In the genomic region with DNA sequence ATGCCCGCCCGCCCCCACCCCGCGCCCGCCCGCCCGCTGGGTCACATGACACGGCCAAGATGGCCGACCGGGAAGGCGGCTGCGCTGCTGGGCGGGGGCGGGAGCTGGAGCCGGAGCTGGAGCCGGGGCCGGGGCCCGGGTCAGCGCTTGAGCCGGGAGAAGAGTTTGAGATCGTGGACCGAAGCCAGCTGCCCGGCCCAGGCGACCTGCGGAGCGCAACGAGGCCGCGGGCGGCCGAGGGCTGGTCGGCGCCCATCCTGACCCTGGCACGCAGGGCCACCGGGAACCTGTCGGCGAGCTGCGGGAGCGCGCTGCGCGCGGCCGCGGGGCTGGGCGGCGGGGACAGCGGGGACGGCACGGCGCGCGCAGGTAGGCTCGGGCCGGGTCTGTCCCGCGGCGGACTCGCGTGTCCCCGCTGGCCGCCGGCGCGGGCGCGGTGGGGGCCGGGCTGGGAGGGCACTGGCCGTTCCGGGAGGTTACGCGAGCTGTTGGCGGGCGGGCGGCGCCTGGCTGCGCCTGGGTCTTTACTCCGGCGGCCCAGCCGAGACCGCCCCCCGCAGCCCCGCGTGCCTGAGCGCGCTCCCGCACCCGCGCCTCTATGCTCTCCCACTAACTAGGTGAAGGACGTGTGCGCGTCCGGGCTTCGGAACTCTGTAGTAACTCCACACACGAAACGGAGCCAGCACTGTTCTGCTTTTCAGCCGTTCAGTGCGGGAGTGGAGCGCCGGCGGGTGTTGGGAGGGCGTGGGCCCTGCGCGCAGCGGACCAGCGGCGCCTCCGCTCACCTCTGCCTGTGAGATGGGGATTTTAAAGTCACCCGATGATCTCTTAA, we compare ENCODE assay signal across 8 cellular contexts. TPM values are rescaled to one million over a fixed set of nuclear protein-coding genes. Genes with fewer than 3 reads are reported as not detected.
A peak's percentile ranks its signal among the peaks of the same experiment; 100 is the strongest.
DNase-seq lines count a peak whose midpoint lies in the region; ATAC-seq and TF ChIP-seq lines count a peak whose summit lies in the region.

A gene with protein sequence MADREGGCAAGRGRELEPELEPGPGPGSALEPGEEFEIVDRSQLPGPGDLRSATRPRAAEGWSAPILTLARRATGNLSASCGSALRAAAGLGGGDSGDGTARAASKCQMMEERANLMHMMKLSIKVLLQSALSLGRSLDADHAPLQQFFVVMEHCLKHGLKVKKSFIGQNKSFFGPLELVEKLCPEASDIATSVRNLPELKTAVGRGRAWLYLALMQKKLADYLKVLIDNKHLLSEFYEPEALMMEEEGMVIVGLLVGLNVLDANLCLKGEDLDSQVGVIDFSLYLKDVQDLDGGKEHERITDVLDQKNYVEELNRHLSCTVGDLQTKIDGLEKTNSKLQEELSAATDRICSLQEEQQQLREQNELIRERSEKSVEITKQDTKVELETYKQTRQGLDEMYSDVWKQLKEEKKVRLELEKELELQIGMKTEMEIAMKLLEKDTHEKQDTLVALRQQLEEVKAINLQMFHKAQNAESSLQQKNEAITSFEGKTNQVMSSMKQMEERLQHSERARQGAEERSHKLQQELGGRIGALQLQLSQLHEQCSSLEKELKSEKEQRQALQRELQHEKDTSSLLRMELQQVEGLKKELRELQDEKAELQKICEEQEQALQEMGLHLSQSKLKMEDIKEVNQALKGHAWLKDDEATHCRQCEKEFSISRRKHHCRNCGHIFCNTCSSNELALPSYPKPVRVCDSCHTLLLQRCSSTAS (plus strand): TSS at position 44 of the 832 bp plus-strand sequence. CDS start 16 bp downstream, at position 60.

- H3K36me3 ChIP-seq in HUES64 (ENCODE audit: insufficient read depth, low read length): no peaks in the 10 kb centered on the region; the same call in 1 of the 2 replicates
- peaks cover 0 to 18% of the 10 kb centered on the region in 2 donors for H3K36me3 ChIP-seq in neuronal stem cell (replicated peaks in 1 of 2; ENCODE audit: control insufficient read depth in 2 of 2, insufficient read depth in 2 of 2, low read length in 2 of 2)
- no peaks in the 10 kb centered on the region for H3K36me3 ChIP-seq in subcutaneous abdominal adipose tissue (ENCODE audit: control insufficient read depth in 5 of 5, insufficient read depth in 5 of 5, low read length in 5 of 5)

- H2BK5ac ChIP-seq in neuronal stem cell (ENCODE audit: low read length): peak within 1 kb of the TSS; percentile 95

- peak within 1 kb of the TSS; percentile 77 for H4K91ac ChIP-seq in neuronal stem cell (ENCODE audit: low read depth, low read length, poor library complexity)

- H4K8ac ChIP-seq in neuronal stem cell (ENCODE audit: low read depth, low read length): no peak within 1 kb of the TSS

- WGBS in HUES64: under 1% methylated on average over 108 of the region's 109 CpGs
- WGBS in neuronal stem cell (ENCODE audit: extremely low coverage in 2 of 2, insufficient read length in 2 of 2, insufficient replicate concordance in 1 of 2), 2 donors: no CpG with 5 or more reads among the region's 109 CpGs

- H3K27me3 ChIP-seq in HUES64 (ENCODE audit: insufficient read depth, low read length) (no peaks in the 10 kb centered on the region), foreskin keratinocyte (no peaks in the 10 kb centered on the region), neuronal stem cell (ENCODE audit: control insufficient read depth in 3 of 3, insufficient read depth in 3 of 3, low read depth in 1 of 3, low read length in 3 of 3) (no peaks in the 10 kb centered on the region), subcutaneous abdominal adipose tissue (ENCODE audit: control insufficient read depth in 5 of 5, insufficient read depth in 4 of 5, low read length in 5 of 5) (no peaks in the 10 kb centered on the region)

- peak within 1 kb of the TSS; percentile 94 for H3K23ac ChIP-seq in neuronal stem cell (ENCODE audit: low read depth, low read length, poor library complexity)

- TF ChIP-seq POLR2A in Raji (IDR thresholded peaks at IDR 0.05; ENCODE audit: insufficient read depth, low read depth, low read length): peak; percentile 77

- H3K79me1 ChIP-seq in neuronal stem cell (ENCODE audit: low read depth, low read length): peaks cover 2% of the 10 kb centered on the region

- peaks cover 14% of the 10 kb centered on the region; the same call in 1 of the 2 replicates for H3K4me1 ChIP-seq in HUES64 (ENCODE audit: insufficient read depth, low read length)
- peaks cover 12% of the 10 kb centered on the region for H3K4me1 ChIP-seq in foreskin keratinocyte
- peaks cover 3 to 5% of the 10 kb centered on the region in 2 donors for H3K4me1 ChIP-seq in neuronal stem cell (ENCODE audit: control insufficient read depth in 2 of 2, insufficient read depth in 1 of 2, low read depth in 1 of 2, low read length in 2 of 2)
- peaks cover 7 to 39% (median 33%) of the 10 kb centered on the region in 5 donors for H3K4me1 ChIP-seq in subcutaneous abdominal adipose tissue (ENCODE audit: control insufficient read depth in 5 of 5, insufficient read depth in 5 of 5, low read length in 5 of 5)

- peak within 1 kb of the TSS; percentile 65 for H2BK15ac ChIP-seq in neuronal stem cell (ENCODE audit: low read length)

- peak within 1 kb of the TSS; percentile 29 for H3K4ac ChIP-seq in neuronal stem cell (ENCODE audit: low read length)

- peak within 1 kb of the TSS; percentile 92 for H3K27ac ChIP-seq in HUES64 (ENCODE audit: low read depth, low read length)
- peak within 1 kb of the TSS; percentile 86 for H3K27ac ChIP-seq in foreskin keratinocyte
- H3K27ac ChIP-seq in neuronal stem cell (replicated peaks; ENCODE audit: low read length): peak within 1 kb of the TSS; percentile 95
- H3K27ac ChIP-seq in subcutaneous abdominal adipose tissue (ENCODE audit: low read depth, low read length): peak within 1 kb of the TSS; percentile 96

- peak within 1 kb of the TSS; percentile 54 for H3K4me2 ChIP-seq in neuronal stem cell (ENCODE audit: insufficient read depth, low read length, poor library complexity, severe bottlenecking)

- H3K9me3 ChIP-seq in HUES64 (ENCODE audit: insufficient read depth, low read depth, low read length) (no peaks in the 10 kb centered on the region), neuronal stem cell (replicated peaks in 1 of 2; ENCODE audit: control insufficient read depth in 2 of 2, insufficient read depth in 1 of 2, low read depth in 1 of 2, low read length in 2 of 2) (peaks cover 0 to 8% of the 10 kb centered on the region in 2 donors), subcutaneous abdominal adipose tissue (ENCODE audit: control insufficient read depth in 5 of 5, low read length in 5 of 5) (no peaks in the 10 kb centered on the region)

- H3K18ac ChIP-seq in neuronal stem cell (ENCODE audit: low read length): peak within 1 kb of the TSS; percentile 99

- peak within 1 kb of the TSS; percentile 79 for H3K14ac ChIP-seq in neuronal stem cell (ENCODE audit: low read length)

- DNase-seq in DMS79 (lab: John Stamatoyannopoulos, UW) (peak; percentile 1), activated gamma-delta T cell (lab: John Stamatoyannopoulos, UW) (peak; percentile 80), foreskin keratinocyte (peak; percentile 44 to 70), neuronal stem cell (ENCODE audit: low spot score) (peak; percentile 69)

- no peak within 1 kb of the TSS for H2AK5ac ChIP-seq in neuronal stem cell (ENCODE audit: low read depth, low read length)

- H2BK12ac ChIP-seq in neuronal stem cell (ENCODE audit: low read length): no peak within 1 kb of the TSS

- H3K4me3 ChIP-seq in HUES64 (ENCODE audit: low read length) (peak within 1 kb of the TSS; percentile 95), neuronal stem cell (ENCODE audit: low read length in 2 of 2) (peak within 1 kb of the TSS; percentile 83 to 98), subcutaneous abdominal adipose tissue (ENCODE audit: low read depth in 1 of 5, low read length in 5 of 5) (peak within 1 kb of the TSS; percentile 82 to 92 (median 83))

- H2BK120ac ChIP-seq in neuronal stem cell (ENCODE audit: low read depth, low read length): peak within 1 kb of the TSS; percentile 54

- peak; percentile 73 for ATAC-seq in GM21447 (IDR thresholded peaks at IDR 0.05; ENCODE audit: unreplicated experiment)
- ATAC-seq in foreskin keratinocyte: peak; percentile 82

- H2AFZ ChIP-seq in neuronal stem cell (ENCODE audit: low read length): peak within 1 kb of the TSS; percentile 100

- no peak for TF ChIP-seq CTCF in foreskin keratinocyte (conservative IDR thresholded peaks at IDR 0.05)

- H3K9ac ChIP-seq in HUES64 (ENCODE audit: low read depth, low read length) (peak within 1 kb of the TSS; percentile 91), neuronal stem cell (ENCODE audit: low read depth, low read length, poor library complexity) (peak within 1 kb of the TSS; percentile 96), subcutaneous abdominal adipose tissue (ENCODE audit: low read length in 5 of 5) (peak within 1 kb of the TSS; percentile 63 to 97 (median 89))

RNA-seq across cellular contexts. Expression of the gene that starts here (rescaled TPM):
- polyA plus RNA-seq in HUES64 (2013, experiment 1 of 2): 24.6 TPM
- polyA plus RNA-seq in HUES64 (2013, experiment 2 of 2): 29.3 TPM
- 27.4 and 29.3 TPM in 2 replicates for total RNA-seq in foreskin keratinocyte
- polyA plus RNA-seq in foreskin keratinocyte: 20.5 and 22.7 TPM in 2 replicates
- polyA plus RNA-seq in neuronal stem cell (2013, experiment 1 of 2): 34.4 TPM
- polyA plus RNA-seq in neuronal stem cell (2013, experiment 2 of 2): 34.3 TPM

Comparison
In these comparisons a context has a peak if more than half of its experiments do, and no peak if none do; other contexts are left out.
1. Peak in every context shown above with its lines: DNase-seq, ATAC-seq, H3K4me3 ChIP-seq and H3K27ac ChIP-seq.
2. DNase-seq: peak in every context shown above with its lines; median percentile 80 in activated gamma-delta T cell; 69 in neuronal stem cell; 57 in foreskin keratinocyte; 1 in DMS79.